37 cellular contexts compared by ENCODE assay signal in genomic region chr4:13722649-13723048, GRCh38.
"Had no signal": no experiment of that assay in that cellular context is flagged by ENCODE, and none has a peak within 500 bp of the region (broad histone marks: within the 10 kb centered on the region; RNA-seq: fewer than 3 reads in every experiment).

No MANE protein-coding gene starts in this region.

- H3K4me3 ChIP-seq: adrenal gland, body of pancreas, breast epithelium had no signal

- DNase-seq: activated B cell treated with CpG ODN at 0.5 μM for 24 hours; activated CD4-positive, alpha-beta memory T cell treated with anti-CD3 and anti-CD28 coated beads for 36 hours; activated CD4-positive, alpha-beta T cell treated with anti-CD3 and anti-CD28 coated beads for 4 hours; activated CD4-positive, alpha-beta T cell treated with anti-CD3 and anti-CD28 coated beads, Interleukin-2, amount 10 ng/mL, durations not matched to agents 24 days and 14 days; activated CD4-positive, alpha-beta T cell treated with anti-CD3 and anti-CD28 coated beads, Interleukin-2, amount 50 U/mL, for 1 hour; activated CD4-positive, alpha-beta T cell treated with anti-CD3 and anti-CD28 coated beads, Interleukin-2, amount 50 U/mL, for 4 hours; activated CD4-positive, CD25-positive, alpha-beta regulatory T cell treated with anti-CD3 and anti-CD28 coated beads, Interleukin-2, amount 50 U/mL, for 72 hours; activated CD8-positive, alpha-beta memory T cell treated with anti-CD3 and anti-CD28 coated beads, Interleukin-2, amount 50 U/mL, for 4 hours; activated CD8-positive, alpha-beta T cell treated with anti-CD3 and anti-CD28 coated beads for 36 hours; activated effector memory CD4-positive, alpha-beta T cell treated with anti-CD3 and anti-CD28 coated beads, Interleukin-2, amount 50 U/mL, for 16 hours; activated gamma-delta T cell treated with Interleukin-2 at 50 U/mL for 16 hours; activated naive CD4-positive, alpha-beta T cell; activated naive CD4-positive, alpha-beta T cell treated with anti-CD3 and anti-CD28 coated beads for 36 hours; activated naive CD4-positive, alpha-beta T cell treated with anti-CD3 and anti-CD28 coated beads, Interleukin-2, amount 50 U/mL, for 16 hours; activated naive CD8-positive, alpha-beta T cell treated with anti-CD3 and anti-CD28 coated beads for 36 hours; activated T-cell treated with anti-CD3 and anti-CD28 coated beads for 4 hours; activated T-cell treated with anti-CD3 and anti-CD28 coated beads, Interleukin-2, amount 50 U/mL, for 1 hour; activated T-cell treated with anti-CD3 and anti-CD28 coated beads, Interleukin-2, amount 50 U/mL, for 4 hours; activated T-cell treated with anti-CD3 and anti-CD28 coated beads, Interleukin-2, amount 50 U/mL, for 72 hours; adrenal gland; amniotic stem cell; aorta; body of pancreas; brain microvascular endothelial cell; central memory CD4-positive, alpha-beta T cell; T-helper 1 cell; T-helper 2 cell; T-helper 9 cell had no signal

- H3K9me3 ChIP-seq: adrenal gland, body of pancreas, breast epithelium had no signal

- H3K27me3 ChIP-seq: adrenal gland, body of pancreas, brain microvascular endothelial cell, breast epithelium had no signal

- H3K27ac ChIP-seq: adrenal gland, body of pancreas, brain microvascular endothelial cell, breast epithelium, VCaP had no signal

- H3K4me1 ChIP-seq: adrenal gland, body of pancreas, breast epithelium had no signal

- H3K9me3 Mint-ChIP-seq: activated B cell treated with CpG ODN at 0.5 μM for 24 hours; activated CD4-positive, alpha-beta memory T cell treated with anti-CD3 and anti-CD28 coated beads for 36 hours; activated CD4-positive, alpha-beta T cell treated with anti-CD3 and anti-CD28 coated beads, Interleukin-2, amount 10 ng/mL, durations not matched to agents 24 days and 14 days; activated CD8-positive, alpha-beta T cell treated with anti-CD3 and anti-CD28 coated beads for 36 hours; activated naive CD4-positive, alpha-beta T cell treated with anti-CD3 and anti-CD28 coated beads for 36 hours; activated naive CD4-positive, alpha-beta T cell treated with anti-CD3 and anti-CD28 coated beads, Interleukin-2, amount 50 U/mL, for 72 hours; activated naive CD8-positive, alpha-beta T cell treated with anti-CD3 and anti-CD28 coated beads for 36 hours; activated T-cell treated with anti-CD3 and anti-CD28 coated beads, Interleukin-2, amount 50 U/mL, for 4 hours; activated T-cell treated with anti-CD3 and anti-CD28 coated beads, Interleukin-2, amount 50 U/mL, for 72 hours; activated T-helper 1 cell treated with anti-CD3 and anti-CD28 coated beads, Interleukin-12 subunit alpha, Interleukin-12 subunit beta, Interleukin-2, Interleukin-4 antibody, amounts not matched to agents 30 ng/mL and 10 ng/mL and 1 ng/mL, durations not matched to agents 14 hours and 24 hours and 36 hours; activated T-helper 17 cell treated with anti-CD3 and anti-CD28 coated beads, Interleukin-2, amount 50 U/mL, for 72 hours; T-helper 1 cell treated with Interleukin-12 subunit alpha and Interleukin-12 subunit beta and Interleukin-4 antibody, amounts not matched to agents 30 μg/mL and 1 μg/mL, for 36 hours; T-helper 2 cell treated with Interferon-gamma antibody and Interleukin-4, amounts not matched to agents 5 μg/mL and 100 μg/mL, for 36 hours had no signal

- ATAC-seq: activated CD8-positive, alpha-beta T cell treated with anti-CD3 and anti-CD28 coated beads for 36 hours; activated naive CD4-positive, alpha-beta T cell treated with anti-CD3 and anti-CD28 coated beads, Interleukin-2, amount 50 U/mL, for 72 hours; activated T-cell treated with anti-CD3 and anti-CD28 coated beads, Interleukin-2, amount 50 U/mL, for 4 hours; activated T-cell treated with anti-CD3 and anti-CD28 coated beads, Interleukin-2, amount 50 U/mL, for 72 hours; activated T-helper 17 cell treated with anti-CD3 and anti-CD28 coated beads, Interleukin-2, amount 50 U/mL, for 72 hours; body of pancreas had no signal

- H3K36me3 ChIP-seq: adrenal gland, brain microvascular endothelial cell, breast epithelium had no signal

- H3K4me1 Mint-ChIP-seq: activated B cell treated with CpG ODN at 0.5 μM for 24 hours; activated CD4-positive, alpha-beta T cell treated with anti-CD3 and anti-CD28 coated beads, Interleukin-2, amount 10 ng/mL, durations not matched to agents 24 days and 14 days; activated naive CD8-positive, alpha-beta T cell treated with anti-CD3 and anti-CD28 coated beads for 36 hours; activated T-helper 17 cell treated with anti-CD3 and anti-CD28 coated beads, Interleukin-2, amount 50 U/mL, for 72 hours had no signal

- H3K27ac Mint-ChIP-seq: activated B cell treated with CpG ODN at 0.5 μM for 24 hours; activated CD4-positive, alpha-beta memory T cell treated with anti-CD3 and anti-CD28 coated beads for 36 hours; activated CD4-positive, alpha-beta T cell treated with anti-CD3 and anti-CD28 coated beads, Interleukin-2, amount 10 ng/mL, durations not matched to agents 24 days and 14 days; activated CD8-positive, alpha-beta T cell treated with anti-CD3 and anti-CD28 coated beads for 36 hours; activated naive CD4-positive, alpha-beta T cell treated with anti-CD3 and anti-CD28 coated beads for 36 hours; activated naive CD4-positive, alpha-beta T cell treated with anti-CD3 and anti-CD28 coated beads, Interleukin-2, amount 50 U/mL, for 72 hours; activated naive CD8-positive, alpha-beta T cell treated with anti-CD3 and anti-CD28 coated beads for 36 hours; activated T-cell treated with anti-CD3 and anti-CD28 coated beads, Interleukin-2, amount 50 U/mL, for 72 hours; activated T-helper 1 cell treated with anti-CD3 and anti-CD28 coated beads, Interleukin-12 subunit alpha, Interleukin-12 subunit beta, Interleukin-2, Interleukin-4 antibody, amounts not matched to agents 30 ng/mL and 10 ng/mL and 1 ng/mL, durations not matched to agents 14 hours and 24 hours and 36 hours; activated T-helper 17 cell treated with anti-CD3 and anti-CD28 coated beads, Interleukin-2, amount 50 U/mL, for 72 hours; T-helper 1 cell treated with Interleukin-12 subunit alpha and Interleukin-12 subunit beta and Interleukin-4 antibody, amounts not matched to agents 30 μg/mL and 1 μg/mL, for 36 hours; T-helper 2 cell treated with Interferon-gamma antibody and Interleukin-4, amounts not matched to agents 5 μg/mL and 100 μg/mL, for 36 hours had no signal

- H3K36me3 Mint-ChIP-seq: activated CD4-positive, alpha-beta memory T cell treated with anti-CD3 and anti-CD28 coated beads for 36 hours; activated naive CD4-positive, alpha-beta T cell treated with anti-CD3 and anti-CD28 coated beads, Interleukin-2, amount 50 U/mL, for 72 hours; activated naive CD8-positive, alpha-beta T cell treated with anti-CD3 and anti-CD28 coated beads for 36 hours had no signal

- H3K4me3 Mint-ChIP-seq: activated B cell treated with CpG ODN at 0.5 μM for 24 hours; activated CD4-positive, alpha-beta memory T cell treated with anti-CD3 and anti-CD28 coated beads for 36 hours; activated CD4-positive, alpha-beta T cell treated with anti-CD3 and anti-CD28 coated beads, Interleukin-2, amount 10 ng/mL, durations not matched to agents 24 days and 14 days; activated CD8-positive, alpha-beta T cell treated with anti-CD3 and anti-CD28 coated beads for 36 hours; activated naive CD4-positive, alpha-beta T cell treated with anti-CD3 and anti-CD28 coated beads for 36 hours; activated naive CD8-positive, alpha-beta T cell treated with anti-CD3 and anti-CD28 coated beads for 36 hours; activated T-cell treated with anti-CD3 and anti-CD28 coated beads, Interleukin-2, amount 50 U/mL, for 4 hours; activated T-cell treated with anti-CD3 and anti-CD28 coated beads, Interleukin-2, amount 50 U/mL, for 72 hours; activated T-helper 1 cell treated with anti-CD3 and anti-CD28 coated beads, Interleukin-12 subunit alpha, Interleukin-12 subunit beta, Interleukin-2, Interleukin-4 antibody, amounts not matched to agents 30 ng/mL and 10 ng/mL and 1 ng/mL, durations not matched to agents 14 hours and 24 hours and 36 hours; activated T-helper 17 cell treated with anti-CD3 and anti-CD28 coated beads, Interleukin-2, amount 50 U/mL, for 72 hours; T-helper 1 cell treated with Interleukin-12 subunit alpha and Interleukin-12 subunit beta and Interleukin-4 antibody, amounts not matched to agents 30 μg/mL and 1 μg/mL, for 36 hours; T-helper 2 cell treated with Interferon-gamma antibody and Interleukin-4, amounts not matched to agents 5 μg/mL and 100 μg/mL, for 36 hours had no signal

- FAIRE-seq: astrocyte, TTC549 had no signal

- H3K27me3 Mint-ChIP-seq: activated CD4-positive, alpha-beta memory T cell treated with anti-CD3 and anti-CD28 coated beads for 36 hours had no signal
